ENCODE assay signal across 1 cellular context in genomic region chr4:56977321-56978012, GRCh38.
TF ChIP-seq lines count a peak whose summit lies in the region.

TSS of gene NOA1 (minus strand) at chr4:56977606. CDS start at chr4:56977585, 21 bp downstream.

TF ChIP-seq in HEK293, 187 proteins besides CTCF, POLR2A, EP300 and RAD21 (continued from another document and continues in another):
- TF ChIP-seq, protein P1, sequence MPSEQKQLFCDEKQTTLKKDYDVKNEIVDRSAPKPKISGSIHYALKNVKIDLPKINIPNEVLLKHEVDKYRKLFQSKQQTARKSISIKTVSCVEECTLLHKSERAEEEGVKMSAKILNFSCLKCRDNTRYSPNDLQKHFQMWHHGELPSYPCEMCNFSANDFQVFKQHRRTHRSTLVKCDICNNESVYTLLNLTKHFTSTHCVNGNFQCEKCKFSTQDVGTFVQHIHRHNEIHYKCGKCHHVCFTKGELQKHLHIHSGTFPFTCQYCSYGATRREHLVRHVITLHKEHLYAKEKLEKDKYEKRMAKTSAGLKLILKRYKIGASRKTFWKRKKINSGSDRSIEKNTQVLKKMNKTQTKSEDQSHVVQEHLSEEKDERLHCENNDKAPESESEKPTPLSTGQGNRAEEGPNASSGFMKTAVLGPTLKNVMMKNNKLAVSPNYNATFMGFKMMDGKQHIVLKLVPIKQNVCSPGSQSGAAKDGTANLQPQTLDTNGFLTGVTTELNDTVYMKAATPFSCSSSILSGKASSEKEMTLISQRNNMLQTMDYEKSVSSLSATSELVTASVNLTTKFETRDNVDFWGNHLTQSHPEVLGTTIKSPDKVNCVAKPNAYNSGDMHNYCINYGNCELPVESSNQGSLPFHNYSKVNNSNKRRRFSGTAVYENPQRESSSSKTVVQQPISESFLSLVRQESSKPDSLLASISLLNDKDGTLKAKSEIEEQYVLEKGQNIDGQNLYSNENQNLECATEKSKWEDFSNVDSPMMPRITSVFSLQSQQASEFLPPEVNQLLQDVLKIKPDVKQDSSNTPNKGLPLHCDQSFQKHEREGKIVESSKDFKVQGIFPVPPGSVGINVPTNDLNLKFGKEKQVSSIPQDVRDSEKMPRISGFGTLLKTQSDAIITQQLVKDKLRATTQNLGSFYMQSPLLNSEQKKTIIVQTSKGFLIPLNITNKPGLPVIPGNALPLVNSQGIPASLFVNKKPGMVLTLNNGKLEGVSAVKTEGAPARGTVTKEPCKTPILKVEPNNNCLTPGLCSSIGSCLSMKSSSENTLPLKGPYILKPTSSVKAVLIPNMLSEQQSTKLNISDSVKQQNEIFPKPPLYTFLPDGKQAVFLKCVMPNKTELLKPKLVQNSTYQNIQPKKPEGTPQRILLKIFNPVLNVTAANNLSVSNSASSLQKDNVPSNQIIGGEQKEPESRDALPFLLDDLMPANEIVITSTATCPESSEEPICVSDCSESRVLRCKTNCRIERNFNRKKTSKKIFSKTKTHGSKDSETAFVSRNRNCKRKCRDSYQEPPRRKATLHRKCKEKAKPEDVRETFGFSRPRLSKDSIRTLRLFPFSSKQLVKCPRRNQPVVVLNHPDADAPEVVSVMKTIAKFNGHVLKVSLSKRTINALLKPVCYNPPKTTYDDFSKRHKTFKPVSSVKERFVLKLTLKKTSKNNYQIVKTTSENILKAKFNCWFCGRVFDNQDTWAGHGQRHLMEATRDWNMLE (tag by site-specific recombination; conservative IDR thresholded peaks at IDR 0.05; ENCODE audit: low read depth) = 0 out of 2 replicates have a peak, but pooled peaks have one; percentile 18
- TF ChIP-seq ZNF280D (tag by site-specific recombination; IDR thresholded peaks at IDR 0.05) (0 out of 2 replicates have a peak, but pooled peaks have one; percentile 88), ZNF701 (tag by site-specific recombination; IDR thresholded peaks at IDR 0.05) (no peak), ZNF133 (tag by site-specific recombination; IDR thresholded peaks at IDR 0.05) (no peak), ZNF571 (tag by site-specific recombination; IDR thresholded peaks at IDR 0.05) (no peak), ZNF629 (tag by site-specific recombination; IDR thresholded peaks at IDR 0.05) (peak; percentile 38), ZNF830 (tag by site-specific recombination; IDR thresholded peaks at IDR 0.05; ENCODE audit: low read depth) (no peak), ZNF843 (tag by site-specific recombination; IDR thresholded peaks at IDR 0.05) (0 out of 2 replicates have a peak, but pooled peaks have one; percentile 13), EGR2 (tag by site-specific recombination; IDR thresholded peaks at IDR 0.05; ENCODE audit: low read depth) (peak; percentile 8; the same call in 1 of the 2 replicates), REST (tag by site-specific recombination; IDR thresholded peaks at IDR 0.05) (0 out of 2 replicates have a peak, but pooled peaks have one; percentile 8), KLF7 (tag by site-specific recombination; IDR thresholded peaks at IDR 0.05; ENCODE audit: borderline replicate concordance) (0 out of 2 replicates have a peak, but pooled peaks have one; percentile 9), GLI2 (tag by site-specific recombination; IDR thresholded peaks at IDR 0.05; ENCODE audit: borderline replicate concordance, low read depth) (no peak), ZNF670 (tag by site-specific recombination; IDR thresholded peaks at IDR 0.05; ENCODE audit: low read depth) (no peak), FEZF1 (tag by site-specific recombination; IDR thresholded peaks at IDR 0.05) (peak; percentile 93), ZNF645 (tag by site-specific recombination; IDR thresholded peaks at IDR 0.05) (no peak), ZNF529 (tag by site-specific recombination; IDR thresholded peaks at IDR 0.05; ENCODE audit: insufficient replicate concordance) (no peak), GLIS1 (tag by site-specific recombination; IDR thresholded peaks at IDR 0.05) (no peak), ZNF121 (tag by site-specific recombination; IDR thresholded peaks at IDR 0.05) (no peak)
- TF ChIP-seq, protein P2, sequence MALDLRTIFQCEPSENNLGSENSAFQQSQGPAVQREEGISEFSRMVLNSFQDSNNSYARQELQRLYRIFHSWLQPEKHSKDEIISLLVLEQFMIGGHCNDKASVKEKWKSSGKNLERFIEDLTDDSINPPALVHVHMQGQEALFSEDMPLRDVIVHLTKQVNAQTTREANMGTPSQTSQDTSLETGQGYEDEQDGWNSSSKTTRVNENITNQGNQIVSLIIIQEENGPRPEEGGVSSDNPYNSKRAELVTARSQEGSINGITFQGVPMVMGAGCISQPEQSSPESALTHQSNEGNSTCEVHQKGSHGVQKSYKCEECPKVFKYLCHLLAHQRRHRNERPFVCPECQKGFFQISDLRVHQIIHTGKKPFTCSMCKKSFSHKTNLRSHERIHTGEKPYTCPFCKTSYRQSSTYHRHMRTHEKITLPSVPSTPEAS (tag by site-specific recombination; IDR thresholded peaks at IDR 0.05) = no peak
- TF ChIP-seq, protein P3, sequence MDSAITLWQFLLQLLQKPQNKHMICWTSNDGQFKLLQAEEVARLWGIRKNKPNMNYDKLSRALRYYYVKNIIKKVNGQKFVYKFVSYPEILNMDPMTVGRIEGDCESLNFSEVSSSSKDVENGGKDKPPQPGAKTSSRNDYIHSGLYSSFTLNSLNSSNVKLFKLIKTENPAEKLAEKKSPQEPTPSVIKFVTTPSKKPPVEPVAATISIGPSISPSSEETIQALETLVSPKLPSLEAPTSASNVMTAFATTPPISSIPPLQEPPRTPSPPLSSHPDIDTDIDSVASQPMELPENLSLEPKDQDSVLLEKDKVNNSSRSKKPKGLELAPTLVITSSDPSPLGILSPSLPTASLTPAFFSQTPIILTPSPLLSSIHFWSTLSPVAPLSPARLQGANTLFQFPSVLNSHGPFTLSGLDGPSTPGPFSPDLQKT (IDR thresholded peaks at IDR 0.05; ENCODE audit: borderline replicate concordance, low read depth, low read length) = no peak
- TF ChIP-seq, protein P4, sequence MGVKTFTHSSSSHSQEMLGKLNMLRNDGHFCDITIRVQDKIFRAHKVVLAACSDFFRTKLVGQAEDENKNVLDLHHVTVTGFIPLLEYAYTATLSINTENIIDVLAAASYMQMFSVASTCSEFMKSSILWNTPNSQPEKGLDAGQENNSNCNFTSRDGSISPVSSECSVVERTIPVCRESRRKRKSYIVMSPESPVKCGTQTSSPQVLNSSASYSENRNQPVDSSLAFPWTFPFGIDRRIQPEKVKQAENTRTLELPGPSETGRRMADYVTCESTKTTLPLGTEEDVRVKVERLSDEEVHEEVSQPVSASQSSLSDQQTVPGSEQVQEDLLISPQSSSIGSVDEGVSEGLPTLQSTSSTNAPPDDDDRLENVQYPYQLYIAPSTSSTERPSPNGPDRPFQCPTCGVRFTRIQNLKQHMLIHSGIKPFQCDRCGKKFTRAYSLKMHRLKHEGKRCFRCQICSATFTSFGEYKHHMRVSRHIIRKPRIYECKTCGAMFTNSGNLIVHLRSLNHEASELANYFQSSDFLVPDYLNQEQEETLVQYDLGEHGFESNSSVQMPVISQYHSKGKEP (tag by site-specific recombination; IDR thresholded peaks at IDR 0.05) = no peak
- TF ChIP-seq, protein P5, sequence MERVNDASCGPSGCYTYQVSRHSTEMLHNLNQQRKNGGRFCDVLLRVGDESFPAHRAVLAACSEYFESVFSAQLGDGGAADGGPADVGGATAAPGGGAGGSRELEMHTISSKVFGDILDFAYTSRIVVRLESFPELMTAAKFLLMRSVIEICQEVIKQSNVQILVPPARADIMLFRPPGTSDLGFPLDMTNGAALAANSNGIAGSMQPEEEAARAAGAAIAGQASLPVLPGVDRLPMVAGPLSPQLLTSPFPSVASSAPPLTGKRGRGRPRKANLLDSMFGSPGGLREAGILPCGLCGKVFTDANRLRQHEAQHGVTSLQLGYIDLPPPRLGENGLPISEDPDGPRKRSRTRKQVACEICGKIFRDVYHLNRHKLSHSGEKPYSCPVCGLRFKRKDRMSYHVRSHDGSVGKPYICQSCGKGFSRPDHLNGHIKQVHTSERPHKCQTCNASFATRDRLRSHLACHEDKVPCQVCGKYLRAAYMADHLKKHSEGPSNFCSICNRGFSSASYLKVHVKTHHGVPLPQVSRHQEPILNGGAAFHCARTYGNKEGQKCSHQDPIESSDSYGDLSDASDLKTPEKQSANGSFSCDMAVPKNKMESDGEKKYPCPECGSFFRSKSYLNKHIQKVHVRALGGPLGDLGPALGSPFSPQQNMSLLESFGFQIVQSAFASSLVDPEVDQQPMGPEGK (tag by site-specific recombination; IDR thresholded peaks at IDR 0.05) = no peak
- TF ChIP-seq, protein P6, sequence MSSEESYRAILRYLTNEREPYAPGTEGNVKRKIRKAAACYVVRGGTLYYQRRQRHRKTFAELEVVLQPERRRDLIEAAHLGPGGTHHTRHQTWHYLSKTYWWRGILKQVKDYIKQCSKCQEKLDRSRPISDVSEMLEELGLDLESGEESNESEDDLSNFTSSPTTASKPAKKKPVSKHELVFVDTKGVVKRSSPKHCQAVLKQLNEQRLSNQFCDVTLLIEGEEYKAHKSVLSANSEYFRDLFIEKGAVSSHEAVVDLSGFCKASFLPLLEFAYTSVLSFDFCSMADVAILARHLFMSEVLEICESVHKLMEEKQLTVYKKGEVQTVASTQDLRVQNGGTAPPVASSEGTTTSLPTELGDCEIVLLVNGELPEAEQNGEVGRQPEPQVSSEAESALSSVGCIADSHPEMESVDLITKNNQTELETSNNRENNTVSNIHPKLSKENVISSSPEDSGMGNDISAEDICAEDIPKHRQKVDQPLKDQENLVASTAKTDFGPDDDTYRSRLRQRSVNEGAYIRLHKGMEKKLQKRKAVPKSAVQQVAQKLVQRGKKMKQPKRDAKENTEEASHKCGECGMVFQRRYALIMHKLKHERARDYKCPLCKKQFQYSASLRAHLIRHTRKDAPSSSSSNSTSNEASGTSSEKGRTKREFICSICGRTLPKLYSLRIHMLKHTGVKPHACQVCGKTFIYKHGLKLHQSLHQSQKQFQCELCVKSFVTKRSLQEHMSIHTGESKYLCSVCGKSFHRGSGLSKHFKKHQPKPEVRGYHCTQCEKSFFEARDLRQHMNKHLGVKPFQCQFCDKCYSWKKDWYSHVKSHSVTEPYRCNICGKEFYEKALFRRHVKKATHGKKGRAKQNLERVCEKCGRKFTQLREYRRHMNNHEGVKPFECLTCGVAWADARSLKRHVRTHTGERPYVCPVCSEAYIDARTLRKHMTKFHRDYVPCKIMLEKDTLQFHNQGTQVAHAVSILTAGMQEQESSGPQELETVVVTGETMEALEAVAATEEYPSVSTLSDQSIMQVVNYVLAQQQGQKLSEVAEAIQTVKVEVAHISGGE (tag by site-specific recombination; conservative IDR thresholded peaks at IDR 0.05; ENCODE audit: low read depth) = peak; percentile 3; the same call in 1 of the 2 replicates
- TF ChIP-seq, protein P7, sequence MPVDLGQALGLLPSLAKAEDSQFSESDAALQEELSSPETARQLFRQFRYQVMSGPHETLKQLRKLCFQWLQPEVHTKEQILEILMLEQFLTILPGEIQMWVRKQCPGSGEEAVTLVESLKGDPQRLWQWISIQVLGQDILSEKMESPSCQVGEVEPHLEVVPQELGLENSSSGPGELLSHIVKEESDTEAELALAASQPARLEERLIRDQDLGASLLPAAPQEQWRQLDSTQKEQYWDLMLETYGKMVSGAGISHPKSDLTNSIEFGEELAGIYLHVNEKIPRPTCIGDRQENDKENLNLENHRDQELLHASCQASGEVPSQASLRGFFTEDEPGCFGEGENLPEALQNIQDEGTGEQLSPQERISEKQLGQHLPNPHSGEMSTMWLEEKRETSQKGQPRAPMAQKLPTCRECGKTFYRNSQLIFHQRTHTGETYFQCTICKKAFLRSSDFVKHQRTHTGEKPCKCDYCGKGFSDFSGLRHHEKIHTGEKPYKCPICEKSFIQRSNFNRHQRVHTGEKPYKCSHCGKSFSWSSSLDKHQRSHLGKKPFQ (tag by site-specific recombination; IDR thresholded peaks at IDR 0.05) = no peak
